11 cellular contexts compared by ENCODE assay signal in genomic region chr10:30447125-30447799, GRCh38. TPM values are rescaled to one million over a fixed set of nuclear protein-coding genes. Genes with fewer than 3 reads are reported as not detected.
A peak's percentile ranks its signal among the peaks of the same experiment; 100 is the strongest.
DNase-seq lines count a peak whose midpoint lies in the region; ATAC-seq, FAIRE-seq and TF ChIP-seq lines count a peak whose summit lies in the region.
"Had no signal": no experiment of that assay in that cellular context is flagged by ENCODE, and none has a peak within 500 bp of the region (broad histone marks: within the 10 kb centered on the region; RNA-seq: fewer than 3 reads in every experiment).

No MANE protein-coding gene starts in this region.

- no peak for TF ChIP-seq CTCF in CD4-positive, alpha-beta T cell (IDR thresholded peaks at IDR 0.05)
- TF ChIP-seq CTCF in K562 (IDR thresholded peaks at IDR 0.05 in 2 of 3, conservative IDR thresholded peaks at IDR 0.05 in 1 of 3; ENCODE audit: insufficient read depth in 2 of 3, low read depth in 1 of 3, low read length in 3 of 3): no peak

- no peaks in the 10 kb centered on the region for H3K27me3 ChIP-seq in CD4-positive, alpha-beta T cell (ENCODE audit: control insufficient read depth, insufficient read depth, low read length)
- no peaks in the 10 kb centered on the region for H3K27me3 ChIP-seq in Karpas-422 (ENCODE audit: low read length)
- no peaks in the 10 kb centered on the region for H3K27me3 ChIP-seq in K562 (ENCODE audit: control insufficient read depth in 2 of 2, insufficient read depth in 2 of 2, low read length in 2 of 2)

- H3K9me3 Mint-ChIP-seq in CD4-positive, alpha-beta T cell: no peaks in the 10 kb centered on the region
- no peaks in the 10 kb centered on the region for H3K9me3 Mint-ChIP-seq in naive B cell
- no peaks in the 10 kb centered on the region for H3K9me3 Mint-ChIP-seq in activated naive CD4-positive, alpha-beta T cell treated with anti-CD3 and anti-CD28 coated beads for 36 hours

- H3K27ac ChIP-seq in CD4-positive, alpha-beta T cell (ENCODE audit: low read depth, low read length): no peak overlapping the region
- H3K27ac ChIP-seq in Karpas-422 (ENCODE audit: low read length): peak overlapping the region; percentile 92
- no peak overlapping the region for H3K27ac ChIP-seq in K562 (ENCODE audit: extremely low read depth, low read depth, low read length)
- no peak overlapping the region for H3K27ac ChIP-seq in substantia nigra (ENCODE audit: low read depth, low read length, poor library complexity, severe bottlenecking)

- no peaks in the 10 kb centered on the region for H3K4me1 Mint-ChIP-seq in CD4-positive, alpha-beta T cell (ENCODE audit: low read depth)
- peaks cover 34 to 53% (median 51%) of the 10 kb centered on the region in 3 donors for H3K4me1 Mint-ChIP-seq in naive B cell
- H3K4me1 Mint-ChIP-seq in activated naive CD4-positive, alpha-beta T cell treated with anti-CD3 and anti-CD28 coated beads for 36 hours (ENCODE audit: low read depth): peaks cover 4% of the 10 kb centered on the region

- no peak for TF ChIP-seq EP300 in K562 (IDR thresholded peaks at IDR 0.05; ENCODE audit: low read length)

- H3K9me2 ChIP-seq in Karpas-422 (replicated peaks; ENCODE audit: insufficient read depth, low read length): no peaks in the 10 kb centered on the region

- no TSS peak for BruUV-seq in K562 (replicated peaks; lab: Mats Ljungman, UMichigan)

- POLR2A ChIA-PET in CD4-positive, alpha-beta T cell (lab: Charles Lee): interaction anchor here (1.0 to 2.2 kb wide), 2 partner anchors 10 to 82 kb away, joined by 3 to 7 read pairs; no protein-coding TSS in a partner anchor
- POLR2A ChIA-PET in K562 (lab: Yijun Ruan, JAX): interaction anchor here (1.0 to 1.1 kb wide), 4 partner anchors 11 to 15 kb away, joined by 3 read pairs; partner anchors contain the start of gene MAP3K8

- H3K4me2 ChIP-seq in Karpas-422 (ENCODE audit: low read depth, low read length, poor library complexity, severe bottlenecking): peak overlapping the region; percentile 64
- no peak overlapping the region for H3K4me2 ChIP-seq in K562 (ENCODE audit: insufficient read depth, low read length)

- CTCF ChIA-PET in CD4-positive, alpha-beta T cell (lab: Charles Lee): no interaction called here
- CTCF ChIA-PET in K562 (lab: Yijun Ruan, JAX; ENCODE audit: low intra/inter-chr PET ratio): no interaction called here
- CTCF ChIA-PET in activated naive CD4-positive, alpha-beta T cell treated with anti-CD3 and anti-CD28 coated beads for 36 hours (lab: Charles Lee): interaction anchor here (0.6 to 1.8 kb wide), 3 partner anchors 9 to 72 kb away, joined by 3 to 7 read pairs (median 3); no protein-coding TSS in a partner anchor

- H4K20me1 ChIP-seq in Karpas-422 (ENCODE audit: insufficient read depth, low read depth, low read length) (no peaks in the 10 kb centered on the region; the same call in 1 of the 2 replicates), K562 (replicated peaks; ENCODE audit: control insufficient read depth, insufficient read depth, low read length) (no peaks in the 10 kb centered on the region)

- 80% methylated on average over 10 of the region's 10 CpGs for WGBS in K562 (ENCODE audit: insufficient coverage, low coverage, missing lambda C conversion rate)

- H3K4me3 Mint-ChIP-seq in CD4-positive, alpha-beta T cell: no peak overlapping the region
- H3K4me3 Mint-ChIP-seq in naive B cell: peak overlapping the region in 5 of 8 donors; percentile 7 to 67 (median 24)
- H3K4me3 Mint-ChIP-seq in activated naive CD4-positive, alpha-beta T cell treated with anti-CD3 and anti-CD28 coated beads for 36 hours: no peak overlapping the region

- intact Hi-C loops in CD4-positive, alpha-beta T cell (cut with DNase I, micrococcal nuclease): no loop called here
- intact Hi-C loops in K562 (cut with micrococcal nuclease): no loop called here
- intact Hi-C loops in activated naive CD4-positive, alpha-beta T cell treated with anti-CD3 and anti-CD28 coated beads for 36 hours (cut with micrococcal nuclease): no loop called here

- no peak for TF ChIP-seq RAD21 in K562 (CRISPR knock-in tag; conservative IDR thresholded peaks at IDR 0.05 in 1 of 2, IDR thresholded peaks at IDR 0.05 in 1 of 2)

- in situ Hi-C loops in K562 (cut with MboI): no loop called here

- peak; percentile 61 for ATAC-seq in CD4-positive, alpha-beta T cell (ENCODE audit: poor library complexity)
- ATAC-seq in K562 (no peak), naive B cell (ENCODE audit: low read depth in 2 of 2) (peak in 1 of 2 donors; percentile 29)

- TF ChIP-seq POLR2A in K562 (conservative IDR thresholded peaks at IDR 0.05): no peak

- no peak overlapping the region for H2AFZ ChIP-seq in Karpas-422 (ENCODE audit: low read length)
- H2AFZ ChIP-seq in K562 (ENCODE audit: low read depth, low read length): no peak overlapping the region

- H3K36me3 ChIP-seq in Karpas-422 (ENCODE audit: insufficient read depth, low read length): peaks cover 48% of the 10 kb centered on the region
- peaks cover 66% of the 10 kb centered on the region for H3K36me3 ChIP-seq in K562 (ENCODE audit: control insufficient read depth, insufficient read depth, low read length)

- no peak overlapping the region for H3K27ac Mint-ChIP-seq in CD4-positive, alpha-beta T cell
- H3K27ac Mint-ChIP-seq in naive B cell: peak overlapping the region; percentile 41 to 82 (median 75)
- H3K27ac Mint-ChIP-seq in activated naive CD4-positive, alpha-beta T cell treated with anti-CD3 and anti-CD28 coated beads for 36 hours: no peak overlapping the region

- H3K9me3 ChIP-seq in CD4-positive, alpha-beta T cell (ENCODE audit: control insufficient read depth, low read length): no peaks in the 10 kb centered on the region
- H3K9me3 ChIP-seq in Karpas-422 (ENCODE audit: low read length): no peaks in the 10 kb centered on the region
- no peaks in the 10 kb centered on the region for H3K9me3 ChIP-seq in K562 (replicated peaks; ENCODE audit: control insufficient read depth, insufficient read depth, low read depth, low read length)

- no peaks in the 10 kb centered on the region for H3K9me1 ChIP-seq in K562 (ENCODE audit: control insufficient read depth, insufficient read depth, low read length)

- peaks cover 29% of the 10 kb centered on the region for H3K36me3 Mint-ChIP-seq in CD4-positive, alpha-beta T cell (ENCODE audit: low read depth)
- peaks cover 29 to 30% of the 10 kb centered on the region in 2 donors for H3K36me3 Mint-ChIP-seq in naive B cell
- peaks cover 20% of the 10 kb centered on the region for H3K36me3 Mint-ChIP-seq in activated naive CD4-positive, alpha-beta T cell treated with anti-CD3 and anti-CD28 coated beads for 36 hours (ENCODE audit: low read depth)

- H3K4me1 ChIP-seq in Karpas-422 (ENCODE audit: low read length) (peaks cover 58% of the 10 kb centered on the region), K562 (replicated peaks in 1 of 2; ENCODE audit: control insufficient read depth in 2 of 2, insufficient read depth in 2 of 2, low read length in 2 of 2) (peaks cover 3 to 13% of the 10 kb centered on the region in 2 experiments; a peak in 2 of 5 replicates)

- H3K9ac ChIP-seq in Karpas-422 (ENCODE audit: low read length): peak overlapping the region; percentile 37; the same call in 1 of the 2 replicates
- H3K9ac ChIP-seq in K562 (ENCODE audit: insufficient read depth in 1 of 2, low read depth in 2 of 2, low read length in 2 of 2): no peak overlapping the region

- no peak for DNase-seq in CD4-positive, alpha-beta T cell
- DNase-seq in Karpas-422 (peak; percentile 76), K562 (ENCODE audit: extremely low read depth in 1 of 4, low spot score in 3 of 4) (no peak), naive B cell (no peak), mucosa of gallbladder (ENCODE audit: low spot score) (no peak), substantia nigra (lab: John Stamatoyannopoulos, UW) (no peak), germinal center (ENCODE audit: low spot score) (no peak)
- DNase-seq in activated naive CD4-positive, alpha-beta T cell treated with anti-CD3 and anti-CD28 coated beads for 36 hours: no peak
- DNase-seq: amygdala, NCI-H510A treated with DMSO at 0.1 percent for 48 hours, occipital lobe had no signal

- H3K27me3 Mint-ChIP-seq in CD4-positive, alpha-beta T cell: no peaks in the 10 kb centered on the region
- H3K27me3 Mint-ChIP-seq in naive B cell: no peaks in the 10 kb centered on the region
- H3K27me3 Mint-ChIP-seq in activated naive CD4-positive, alpha-beta T cell treated with anti-CD3 and anti-CD28 coated beads for 36 hours (ENCODE audit: low read depth): no peaks in the 10 kb centered on the region

- peak overlapping the region; percentile 27; the same call in 1 of the 2 replicates for H3K4me3 ChIP-seq in Karpas-422 (ENCODE audit: low read length)
- no peak overlapping the region for H3K4me3 ChIP-seq in K562

- peaks cover 47% of the 10 kb centered on the region for H3K79me2 ChIP-seq in Karpas-422 (ENCODE audit: low read length)
- H3K79me2 ChIP-seq in K562 (ENCODE audit: control insufficient read depth, insufficient read depth, low read length): peaks cover 27% of the 10 kb centered on the region

- FAIRE-seq in K562 (lab: Jason Lieb, UNC): no peak

TF ChIP-seq in K562, 482 proteins besides CTCF, POLR2A, EP300 and RAD21:
- TF ChIP-seq NR2C1 (IDR thresholded peaks at IDR 0.05) (no peak), NR2C1 (tag; IDR thresholded peaks at IDR 0.05) (no peak), FOSL1 (tag; conservative IDR thresholded peaks at IDR 0.05) (peak; percentile 63)

RNA-seq across cellular contexts. Expression of gene MAP3K8, which starts 13.3 kb away (rescaled TPM):
- 10 to 100 TPM; 27.3 to 28.9 TPM for total RNA-seq in CD4-positive, alpha-beta T cell
- 51.5 and 69.8 TPM in 2 replicates for total RNA-seq in Karpas-422 (2014; rRNA removed; shearing (Covaris generic); ENCODE audit: low replicate concordance)
- 21.7 and 52.3 TPM in 2 replicates for total RNA-seq in K562 (2011; cell fraction: chromatin; rRNA removed; ENCODE audit: low replicate concordance)
- 13.8 and 18.8 TPM in 2 replicates for total RNA-seq in K562 (2011; cell fraction: nucleolus; rRNA removed)
- 19.1 and 23.8 TPM in 2 replicates for total RNA-seq in K562 (2011; cell fraction: nucleoplasm; rRNA removed)
- 6.9 and 10.0 TPM in 2 replicates for total RNA-seq in K562 (2014; rRNA removed)
- total RNA-seq in K562 (2014; rRNA removed; fragmentation: Illumina TruSeq; extraction: Trizol): 13.5 and 13.6 TPM in 2 replicates
- total RNA-seq in K562 (2015; rRNA removed; fragmentation: Illumina TruSeq; extraction: Trizol): 8.4 and 9.8 TPM in 2 replicates
- 14.1 and 15.7 TPM in 2 replicates for total RNA-seq in K562 (2021)
- polyA plus RNA-seq in K562 (2011; rRNA removed): 23.6 and 26.3 TPM in 2 replicates
- 6.3 and 13.7 TPM in 2 replicates for polyA plus RNA-seq in K562 (2011; cell fraction: cytosol; rRNA removed)
- 15.7 and 29.1 TPM in 2 replicates for polyA plus RNA-seq in K562 (2011; cell fraction: nucleus; rRNA removed)
- polyA plus RNA-seq in K562 (2012): 11.4 and 15.1 TPM in 2 replicates
- polyA plus RNA-seq in K562 (2014; fragmentation: Illumina TruSeq; extraction: Trizol): 11.5 and 12.0 TPM in 2 replicates
- polyA plus RNA-seq in K562 (2014; fragmentation: Nextera tagmentation; extraction: Ambion mirVana): 10 to 100 TPM; 14.0 to 16.4 TPM
- 12.9 and 14.7 TPM in 2 replicates for polyA plus RNA-seq in K562 (2014; rRNA removed)
- 14.3 and 25.8 TPM in 2 replicates for polyA minus RNA-seq in K562 (2011; rRNA and poly(A)+ RNA removed)
- polyA minus RNA-seq in K562 (2011; cell fraction: cytosol; rRNA and poly(A)+ RNA removed): 2.7 and 7.8 TPM in 2 replicates
- 7.5 and 22.9 TPM in 2 replicates for polyA minus RNA-seq in K562 (2011; cell fraction: nucleus; rRNA and poly(A)+ RNA removed)
- polyA plus RNA-seq in naive B cell (ENCODE audit: low read depth in 6 of 6): 100 to 1,000 TPM in 2 of 6 donors, 10 to 100 TPM in 4; 75.2 to 122 (median 90.8) TPM
- 17.5 TPM for total RNA-seq in mucosa of gallbladder
- total RNA-seq in activated naive CD4-positive, alpha-beta T cell treated with anti-CD3 and anti-CD28 coated beads for 36 hours: 10 to 100 TPM; 13.6 to 14.5 TPM

Comparison
In these comparisons a context has a peak if more than half of its experiments do, and no peak if none do; other contexts are left out.
1. H3K27ac Mint-ChIP-seq: peak in naive B cell (6 of 6); none in CD4-positive, alpha-beta T cell (single experiment) and activated naive CD4-positive, alpha-beta T cell treated with anti-CD3 and anti-CD28 coated beads for 36 hours (single experiment).
2. H3K4me3 Mint-ChIP-seq: peak in naive B cell (5 of 8); none in CD4-positive, alpha-beta T cell (single experiment) and activated naive CD4-positive, alpha-beta T cell treated with anti-CD3 and anti-CD28 coated beads for 36 hours (single experiment).